In the genomic region with DNA sequence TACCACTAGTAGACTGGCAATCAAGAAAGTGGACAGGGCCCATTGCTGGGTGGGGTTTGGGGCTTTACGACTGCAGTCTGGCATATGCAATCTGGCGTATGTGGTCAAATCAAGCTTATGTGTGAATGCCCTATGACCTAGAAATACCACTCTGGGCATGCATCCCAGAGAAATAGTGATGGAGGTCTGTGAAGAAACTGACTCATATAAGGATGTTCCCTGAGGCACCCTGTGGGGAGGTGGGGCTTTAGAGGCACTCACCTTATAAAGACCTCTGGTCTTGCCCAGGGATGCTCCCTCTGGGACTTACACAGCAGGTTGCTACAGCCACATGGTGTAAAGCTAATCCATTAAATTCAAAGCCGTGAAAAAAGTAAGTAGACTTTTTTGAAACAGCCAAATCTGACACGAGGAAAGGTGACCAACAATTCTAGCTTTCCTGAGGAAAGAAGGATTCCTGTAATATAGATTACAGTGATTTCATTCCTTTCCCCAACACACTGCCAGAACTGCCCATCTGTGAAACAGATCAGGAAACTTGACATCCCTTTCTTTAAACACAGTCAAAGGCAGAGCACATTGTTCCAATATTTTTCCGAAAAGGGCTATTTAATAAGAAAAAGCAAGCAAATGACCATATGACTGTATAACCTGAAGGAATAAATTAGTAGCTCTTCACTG, we compare ENCODE assay signal across 12 cellular contexts. TPM values are rescaled to one million over a fixed set of nuclear protein-coding genes. Genes with fewer than 3 reads are reported as not detected.
DNase-seq lines count a peak whose midpoint lies in the region; ATAC-seq and TF ChIP-seq lines count a peak whose summit lies in the region.
"Had no signal": no experiment of that assay in that cellular context is flagged by ENCODE, and none has a peak within 500 bp of the region (broad histone marks: within the 10 kb centered on the region; RNA-seq: fewer than 3 reads in every experiment).

No MANE protein-coding gene starts in this region.

- H3K27ac ChIP-seq in SK-N-SH (ENCODE audit: low read depth in 2 of 2, low read length in 1 of 2) (peak overlapping the region in 1 of 2 experiments; percentile 6; a peak in 1 of 4 replicates), skeletal muscle tissue (ENCODE audit: low read depth, low read length) (peak overlapping the region; percentile 19), Karpas-422 (ENCODE audit: low read length) (no peak overlapping the region)
- H3K27ac ChIP-seq: HL-60 had no signal

- H3K79me2 ChIP-seq in SK-N-SH (ENCODE audit: insufficient read depth), result no peaks in the 10 kb centered on the region
- H3K79me2 ChIP-seq in Karpas-422 (ENCODE audit: low read length), result no peaks in the 10 kb centered on the region; the same call in 1 of the 2 replicates

- POLR2A ChIA-PET in SK-N-SH (lab: Yijun Ruan, JAX), result no interaction called here

- peaks cover 10% of the 10 kb centered on the region for H3F3A ChIP-seq in SK-N-SH (replicated peaks; ENCODE audit: insufficient read depth)

- TF ChIP-seq CTCF in SK-N-SH (IDR thresholded peaks at IDR 0.05) (no peak), fibroblast of mammary gland (conservative IDR thresholded peaks at IDR 0.05; ENCODE audit: control insufficient read depth, insufficient read depth, low read depth, low read length) (no peak)

- WGBS in SK-N-SH (ENCODE audit: low lambda C conversion rate), result 79% methylated on average over 5 of the region's 5 CpGs

- H3K9me3 ChIP-seq in SK-N-SH, result no peaks in the 10 kb centered on the region
- no peaks in the 10 kb centered on the region for H3K9me3 ChIP-seq in skeletal muscle tissue (ENCODE audit: control insufficient read depth in 3 of 3, low read length in 3 of 3)
- H3K9me3 ChIP-seq in Karpas-422 (ENCODE audit: low read length), result no peaks in the 10 kb centered on the region

- no peak overlapping the region for H3K9ac ChIP-seq in SK-N-SH
- no peak overlapping the region for H3K9ac ChIP-seq in skeletal muscle tissue (ENCODE audit: low read depth in 1 of 3, low read length in 3 of 3)
- no peak overlapping the region for H3K9ac ChIP-seq in Karpas-422 (ENCODE audit: low read length)

- ATAC-seq in GM19023 (IDR thresholded peaks at IDR 0.05; ENCODE audit: unreplicated experiment) (no peak), GM19351 (IDR thresholded peaks at IDR 0.05; ENCODE audit: unreplicated experiment) (no peak)

- H3K27me3 ChIP-seq in SK-N-SH (ENCODE audit: insufficient read depth) (no peaks in the 10 kb centered on the region), skeletal muscle tissue (ENCODE audit: control insufficient read depth in 3 of 3, insufficient read depth in 3 of 3, low read length in 3 of 3) (no peaks in the 10 kb centered on the region), Karpas-422 (ENCODE audit: low read length) (no peaks in the 10 kb centered on the region)

- H3K36me3 ChIP-seq in SK-N-SH (replicated peaks in 1 of 2; ENCODE audit: control insufficient read depth in 1 of 2, insufficient read depth in 2 of 2, low read length in 1 of 2) (peaks cover 0 to 3% of the 10 kb centered on the region in 2 experiments), skeletal muscle tissue (ENCODE audit: control insufficient read depth in 3 of 3, insufficient read depth in 3 of 3, low read length in 3 of 3) (peaks cover 0 to 4% (median 2%) of the 10 kb centered on the region in 3 donors), Karpas-422 (ENCODE audit: insufficient read depth, low read length) (no peaks in the 10 kb centered on the region)

- H3K4me1 ChIP-seq in SK-N-SH (ENCODE audit: control insufficient read depth in 1 of 2, insufficient read depth in 2 of 2, low read depth in 1 of 2, low read length in 1 of 2) (peaks cover 12 to 29% of the 10 kb centered on the region in 2 experiments; a peak in 3 of 4 replicates), skeletal muscle tissue (ENCODE audit: control insufficient read depth in 3 of 3, insufficient read depth in 3 of 3, low read length in 3 of 3) (peaks cover 0 to 6% (median 0%) of the 10 kb centered on the region in 3 donors), Karpas-422 (ENCODE audit: low read length) (no peaks in the 10 kb centered on the region)

- peak in 1 of 2 experiments; percentile 22; a peak in 1 of 4 replicates for TF ChIP-seq EP300 in SK-N-SH (IDR thresholded peaks at IDR 0.05; ENCODE audit: borderline replicate concordance in 1 of 2, low read depth in 1 of 2, low read length in 1 of 2)

- H3K4me2 ChIP-seq in SK-N-SH (0 out of 2 replicates have a peak overlapping the region, but pooled peaks have one; percentile 2), Karpas-422 (ENCODE audit: low read depth, low read length, poor library complexity, severe bottlenecking) (no peak overlapping the region)

- H4K20me1 ChIP-seq in SK-N-SH (ENCODE audit: insufficient read depth) (no peaks in the 10 kb centered on the region), Karpas-422 (ENCODE audit: insufficient read depth, low read depth, low read length) (no peaks in the 10 kb centered on the region)

- no peaks in the 10 kb centered on the region for H3K9me2 ChIP-seq in SK-N-SH
- no peaks in the 10 kb centered on the region for H3K9me2 ChIP-seq in Karpas-422 (replicated peaks; ENCODE audit: insufficient read depth, low read length)

- H2AFZ ChIP-seq in SK-N-SH (ENCODE audit: low read depth) (no peak overlapping the region), Karpas-422 (ENCODE audit: low read length) (no peak overlapping the region)

- TF ChIP-seq RAD21 in SK-N-SH (IDR thresholded peaks at IDR 0.05; ENCODE audit: low read length), result no peak

- H3K4me3 ChIP-seq in SK-N-SH (ENCODE audit: low read depth in 2 of 2, low read length in 1 of 2), result no peak overlapping the region
- H3K4me3 ChIP-seq in fibroblast of mammary gland (ENCODE audit: control insufficient read depth, low read depth, low read length), result no peak overlapping the region
- no peak overlapping the region for H3K4me3 ChIP-seq in skeletal muscle tissue (ENCODE audit: low read length in 3 of 3)
- H3K4me3 ChIP-seq in Karpas-422 (ENCODE audit: low read length), result no peak overlapping the region

- CTCF ChIA-PET in SK-N-SH (lab: Yijun Ruan, JAX), result interaction anchor here (0.9 to 2.9 kb wide), 4 partner anchors 10 to 73 kb away, joined by 3 to 16 read pairs (median 8); no protein-coding TSS in a partner anchor

- DNase-seq in H4 (ENCODE audit: low spot score) (peak; percentile 96), SK-N-SH (no peak), fibroblast of mammary gland (ENCODE audit: low read depth) (peak; percentile 96), DMS53 treated with DMSO at 0.1 percent for 48 hours (lab: John Stamatoyannopoulos, UW; ENCODE audit: unreplicated experiment) (no peak), Karpas-422 (no peak)
- DNase-seq: activated gamma-delta T cell, DND-41, NCI-H1694 treated with DMSO at 0.1 percent for 48 hours had no signal

TF ChIP-seq in SK-N-SH, 30 proteins besides CTCF, POLR2A, EP300 and RAD21 (continues in another document):
- TF ChIP-seq, protein P1, sequence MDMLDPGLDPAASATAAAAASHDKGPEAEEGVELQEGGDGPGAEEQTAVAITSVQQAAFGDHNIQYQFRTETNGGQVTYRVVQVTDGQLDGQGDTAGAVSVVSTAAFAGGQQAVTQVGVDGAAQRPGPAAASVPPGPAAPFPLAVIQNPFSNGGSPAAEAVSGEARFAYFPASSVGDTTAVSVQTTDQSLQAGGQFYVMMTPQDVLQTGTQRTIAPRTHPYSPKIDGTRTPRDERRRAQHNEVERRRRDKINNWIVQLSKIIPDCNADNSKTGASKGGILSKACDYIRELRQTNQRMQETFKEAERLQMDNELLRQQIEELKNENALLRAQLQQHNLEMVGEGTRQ (IDR thresholded peaks at IDR 0.05; ENCODE audit: borderline replicate concordance, low read depth, low read length), result no peak
- TF ChIP-seq GABPA (IDR thresholded peaks at IDR 0.05; ENCODE audit: low read depth) (no peak), TCF12 (IDR thresholded peaks at IDR 0.05) (peak; percentile 67), RXRA (IDR thresholded peaks at IDR 0.05; ENCODE audit: borderline replicate concordance, low read depth) (peak; percentile 57; the same call in 1 of the 2 replicates), MXI1 (IDR thresholded peaks at IDR 0.05; ENCODE audit: low read depth, low read length) (no peak)
- TF ChIP-seq, protein P2, sequence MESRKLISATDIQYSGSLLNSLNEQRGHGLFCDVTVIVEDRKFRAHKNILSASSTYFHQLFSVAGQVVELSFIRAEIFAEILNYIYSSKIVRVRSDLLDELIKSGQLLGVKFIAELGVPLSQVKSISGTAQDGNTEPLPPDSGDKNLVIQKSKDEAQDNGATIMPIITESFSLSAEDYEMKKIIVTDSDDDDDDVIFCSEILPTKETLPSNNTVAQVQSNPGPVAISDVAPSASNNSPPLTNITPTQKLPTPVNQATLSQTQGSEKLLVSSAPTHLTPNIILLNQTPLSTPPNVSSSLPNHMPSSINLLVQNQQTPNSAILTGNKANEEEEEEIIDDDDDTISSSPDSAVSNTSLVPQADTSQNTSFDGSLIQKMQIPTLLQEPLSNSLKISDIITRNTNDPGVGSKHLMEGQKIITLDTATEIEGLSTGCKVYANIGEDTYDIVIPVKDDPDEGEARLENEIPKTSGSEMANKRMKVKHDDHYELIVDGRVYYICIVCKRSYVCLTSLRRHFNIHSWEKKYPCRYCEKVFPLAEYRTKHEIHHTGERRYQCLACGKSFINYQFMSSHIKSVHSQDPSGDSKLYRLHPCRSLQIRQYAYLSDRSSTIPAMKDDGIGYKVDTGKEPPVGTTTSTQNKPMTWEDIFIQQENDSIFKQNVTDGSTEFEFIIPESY (IDR thresholded peaks at IDR 0.05; ENCODE audit: borderline replicate concordance, low read depth), result no peak
- TF ChIP-seq, protein P3, sequence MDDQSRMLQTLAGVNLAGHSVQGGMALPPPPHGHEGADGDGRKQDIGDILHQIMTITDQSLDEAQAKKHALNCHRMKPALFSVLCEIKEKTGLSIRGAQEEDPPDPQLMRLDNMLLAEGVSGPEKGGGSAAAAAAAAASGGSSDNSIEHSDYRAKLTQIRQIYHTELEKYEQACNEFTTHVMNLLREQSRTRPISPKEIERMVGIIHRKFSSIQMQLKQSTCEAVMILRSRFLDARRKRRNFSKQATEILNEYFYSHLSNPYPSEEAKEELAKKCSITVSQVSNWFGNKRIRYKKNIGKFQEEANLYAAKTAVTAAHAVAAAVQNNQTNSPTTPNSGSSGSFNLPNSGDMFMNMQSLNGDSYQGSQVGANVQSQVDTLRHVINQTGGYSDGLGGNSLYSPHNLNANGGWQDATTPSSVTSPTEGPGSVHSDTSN (IDR thresholded peaks at IDR 0.05), result peak; percentile 57; the same call in 1 of the 2 replicates

RNA-seq across cellular contexts. Expression of a gene that starts 13.6 kb away (rescaled TPM):
- total RNA-seq in H4 (2014; rRNA removed; shearing (Covaris generic)), result not detected in 2 replicates
- polyA plus RNA-seq in SK-N-SH (2012; rRNA removed), result 0.11 and 0.15 TPM in 2 replicates
- polyA plus RNA-seq in SK-N-SH (2012; cell fraction: cytosol; rRNA removed), result 0.14 and 0.48 TPM in 2 replicates
- polyA plus RNA-seq in SK-N-SH (2012; cell fraction: nucleus; rRNA removed), result 0.05 and 0.10 TPM in 2 replicates
- 1.6 TPM for total RNA-seq in skeletal muscle tissue
- total RNA-seq in Karpas-422 (2014; rRNA removed; shearing (Covaris generic); ENCODE audit: low replicate concordance), result not detected in 2 replicates

RNA-seq across cellular contexts. Expression of a gene that starts 46.2 kb away (rescaled TPM):
- total RNA-seq in H4 (2014; rRNA removed; shearing (Covaris generic)), result 35.4 and 39.6 TPM in 2 replicates
- not detected in 2 replicates for polyA plus RNA-seq in SK-N-SH (2012; rRNA removed)
- polyA plus RNA-seq in SK-N-SH (2012; cell fraction: cytosol; rRNA removed), result not detected in 2 replicates
- not detected in 2 replicates for polyA plus RNA-seq in SK-N-SH (2012; cell fraction: nucleus; rRNA removed)
- total RNA-seq in skeletal muscle tissue, result 15.7 TPM
- total RNA-seq in Karpas-422 (2014; rRNA removed; shearing (Covaris generic); ENCODE audit: low replicate concordance), result 7.8 and 12.1 TPM in 2 replicates

Comparison
In these comparisons a context has a peak if more than half of its experiments do, and no peak if none do; other contexts are left out.
1. DNase-seq: peak in H4 (single experiment) and fibroblast of mammary gland (single experiment); none in SK-N-SH (single experiment), DMS53 treated with DMSO at 0.1 percent for 48 hours (single experiment) and Karpas-422 (single experiment).